ENCODE assay signal across 2 cellular contexts in the genomic region with DNA sequence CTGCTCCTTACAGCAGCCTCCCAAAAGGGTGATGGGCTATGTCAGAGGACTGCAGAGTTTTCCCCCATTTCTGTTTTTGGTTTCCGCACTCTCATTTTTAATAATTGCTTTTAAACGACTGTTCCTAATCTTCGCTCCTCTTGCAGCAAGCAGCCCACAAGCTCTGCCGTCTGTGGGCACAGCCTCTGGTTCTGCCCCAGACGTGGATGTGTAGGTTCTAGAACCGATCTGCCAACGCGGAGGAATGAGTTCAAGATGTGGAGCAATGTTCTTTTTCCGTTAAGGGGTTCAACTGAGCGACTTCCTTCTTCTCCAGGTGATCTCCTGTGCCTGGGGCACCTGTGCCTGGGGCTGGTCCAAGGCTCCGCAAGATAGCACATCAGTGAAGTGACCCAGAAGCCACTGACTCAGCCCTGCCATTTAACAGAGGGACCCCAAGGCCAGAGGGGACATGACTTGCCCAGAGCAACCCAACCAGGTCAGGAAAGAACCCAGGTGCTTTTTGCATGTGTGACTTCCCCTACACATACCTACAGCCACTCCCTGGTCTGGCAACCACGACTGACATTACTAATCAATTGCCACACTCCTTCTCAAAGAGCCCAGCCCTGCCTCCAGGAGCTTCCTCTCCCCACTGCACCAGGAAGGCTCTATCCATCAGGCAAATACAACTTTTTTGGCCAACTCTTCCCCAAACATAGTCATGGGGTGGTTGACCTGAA.
TF ChIP-seq lines count a peak whose summit lies in the region.

No MANE protein-coding gene starts in this region.

TF ChIP-seq in GM23338, 12 proteins besides CTCF, POLR2A, EP300 and RAD21:
- TF ChIP-seq STAT1 (IDR thresholded peaks at IDR 0.05; ENCODE audit: unreplicated experiment) = no peak
- TF ChIP-seq NANOG (IDR thresholded peaks at IDR 0.05; ENCODE audit: borderline replicate concordance) = no peak
- no peak for TF ChIP-seq JUNB (IDR thresholded peaks at IDR 0.05; ENCODE audit: unreplicated experiment)
- TF ChIP-seq, protein P1, sequence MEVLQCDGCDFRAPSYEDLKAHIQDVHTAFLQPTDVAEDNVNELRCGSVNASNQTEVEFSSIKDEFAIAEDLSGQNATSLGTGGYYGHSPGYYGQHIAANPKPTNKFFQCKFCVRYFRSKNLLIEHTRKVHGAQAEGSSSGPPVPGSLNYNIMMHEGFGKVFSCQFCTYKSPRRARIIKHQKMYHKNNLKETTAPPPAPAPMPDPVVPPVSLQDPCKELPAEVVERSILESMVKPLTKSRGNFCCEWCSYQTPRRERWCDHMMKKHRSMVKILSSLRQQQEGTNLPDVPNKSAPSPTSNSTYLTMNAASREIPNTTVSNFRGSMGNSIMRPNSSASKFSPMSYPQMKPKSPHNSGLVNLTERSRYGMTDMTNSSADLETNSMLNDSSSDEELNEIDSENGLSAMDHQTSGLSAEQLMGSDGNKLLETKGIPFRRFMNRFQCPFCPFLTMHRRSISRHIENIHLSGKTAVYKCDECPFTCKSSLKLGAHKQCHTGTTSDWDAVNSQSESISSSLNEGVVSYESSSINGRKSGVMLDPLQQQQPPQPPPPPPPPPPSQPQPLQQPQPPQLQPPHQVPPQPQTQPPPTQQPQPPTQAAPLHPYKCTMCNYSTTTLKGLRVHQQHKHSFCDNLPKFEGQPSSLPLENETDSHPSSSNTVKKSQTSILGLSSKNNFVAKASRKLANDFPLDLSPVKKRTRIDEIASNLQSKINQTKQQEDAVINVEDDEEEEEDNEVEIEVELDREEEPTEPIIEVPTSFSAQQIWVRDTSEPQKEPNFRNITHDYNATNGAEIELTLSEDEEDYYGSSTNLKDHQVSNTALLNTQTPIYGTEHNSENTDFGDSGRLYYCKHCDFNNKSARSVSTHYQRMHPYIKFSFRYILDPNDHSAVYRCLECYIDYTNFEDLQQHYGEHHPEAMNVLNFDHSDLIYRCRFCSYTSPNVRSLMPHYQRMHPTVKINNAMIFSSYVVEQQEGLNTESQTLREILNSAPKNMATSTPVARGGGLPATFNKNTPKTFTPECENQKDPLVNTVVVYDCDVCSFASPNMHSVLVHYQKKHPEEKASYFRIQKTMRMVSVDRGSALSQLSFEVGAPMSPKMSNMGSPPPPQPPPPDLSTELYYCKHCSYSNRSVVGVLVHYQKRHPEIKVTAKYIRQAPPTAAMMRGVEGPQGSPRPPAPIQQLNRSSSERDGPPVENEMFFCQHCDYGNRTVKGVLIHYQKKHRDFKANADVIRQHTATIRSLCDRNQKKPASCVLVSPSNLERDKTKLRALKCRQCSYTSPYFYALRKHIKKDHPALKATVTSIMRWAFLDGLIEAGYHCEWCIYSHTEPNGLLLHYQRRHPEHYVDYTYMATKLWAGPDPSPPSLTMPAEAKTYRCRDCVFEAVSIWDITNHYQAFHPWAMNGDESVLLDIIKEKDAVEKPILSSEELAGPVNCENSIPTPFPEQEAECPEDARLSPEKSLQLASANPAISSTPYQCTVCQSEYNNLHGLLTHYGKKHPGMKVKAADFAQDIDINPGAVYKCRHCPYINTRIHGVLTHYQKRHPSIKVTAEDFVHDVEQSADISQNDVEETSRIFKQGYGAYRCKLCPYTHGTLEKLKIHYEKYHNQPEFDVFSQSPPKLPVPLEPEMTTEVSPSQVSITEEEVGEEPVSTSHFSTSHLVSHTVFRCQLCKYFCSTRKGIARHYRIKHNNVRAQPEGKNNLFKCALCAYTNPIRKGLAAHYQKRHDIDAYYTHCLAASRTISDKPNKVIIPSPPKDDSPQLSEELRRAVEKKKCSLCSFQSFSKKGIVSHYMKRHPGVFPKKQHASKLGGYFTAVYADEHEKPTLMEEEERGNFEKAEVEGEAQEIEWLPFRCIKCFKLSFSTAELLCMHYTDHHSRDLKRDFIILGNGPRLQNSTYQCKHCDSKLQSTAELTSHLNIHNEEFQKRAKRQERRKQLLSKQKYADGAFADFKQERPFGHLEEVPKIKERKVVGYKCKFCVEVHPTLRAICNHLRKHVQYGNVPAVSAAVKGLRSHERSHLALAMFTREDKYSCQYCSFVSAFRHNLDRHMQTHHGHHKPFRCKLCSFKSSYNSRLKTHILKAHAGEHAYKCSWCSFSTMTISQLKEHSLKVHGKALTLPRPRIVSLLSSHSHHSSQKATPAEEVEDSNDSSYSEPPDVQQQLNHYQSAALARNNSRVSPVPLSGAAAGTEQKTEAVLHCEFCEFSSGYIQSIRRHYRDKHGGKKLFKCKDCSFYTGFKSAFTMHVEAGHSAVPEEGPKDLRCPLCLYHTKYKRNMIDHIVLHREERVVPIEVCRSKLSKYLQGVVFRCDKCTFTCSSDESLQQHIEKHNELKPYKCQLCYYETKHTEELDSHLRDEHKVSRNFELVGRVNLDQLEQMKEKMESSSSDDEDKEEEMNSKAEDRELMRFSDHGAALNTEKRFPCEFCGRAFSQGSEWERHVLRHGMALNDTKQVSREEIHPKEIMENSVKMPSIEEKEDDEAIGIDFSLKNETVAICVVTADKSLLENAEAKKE (CRISPR knock-in tag; IDR thresholded peaks at IDR 0.05) = no peak
- no peak for TF ChIP-seq ZNF331 (CRISPR knock-in tag; IDR thresholded peaks at IDR 0.05; ENCODE audit: low read depth)
- no peak for TF ChIP-seq EZH2phosphoT487 (IDR thresholded peaks at IDR 0.05; ENCODE audit: unreplicated experiment)

TF ChIP-seq in HepG2, 621 proteins besides CTCF, POLR2A, EP300 and RAD21:
- TF ChIP-seq ZNF253 (CRISPR knock-in tag; IDR thresholded peaks at IDR 0.05; ENCODE audit: borderline replicate concordance) (no peak), ZNF550 (CRISPR knock-in tag; IDR thresholded peaks at IDR 0.05; ENCODE audit: borderline replicate concordance) (no peak), STAG1 (CRISPR knock-in tag; IDR thresholded peaks at IDR 0.05) (no peak), THAP7 (CRISPR knock-in tag; IDR thresholded peaks at IDR 0.05) (no peak), AKAP8 (CRISPR knock-in tag; IDR thresholded peaks at IDR 0.05) (no peak), MBD4 (IDR thresholded peaks at IDR 0.05; ENCODE audit: borderline replicate concordance, low read length) (no peak)
